Comparison of ENCODE assay signal across 1 cellular context in genomic region chr1:33045246-33045645, GRCh38.
TF ChIP-seq lines count a peak whose summit lies in the region.

No MANE protein-coding gene starts in this region.

TF ChIP-seq in H1, 55 proteins besides CTCF, POLR2A, EP300 and RAD21:
- peak; percentile 59 for TF ChIP-seq USF2 (IDR thresholded peaks at IDR 0.05; ENCODE audit: low read length)
- TF ChIP-seq CHD7 (IDR thresholded peaks at IDR 0.05; ENCODE audit: insufficient replicate concordance, low read length), result no peak
- no peak for TF ChIP-seq ZNF274 (IDR thresholded peaks at IDR 0.05; ENCODE audit: borderline replicate concordance, extremely low read depth, low read length)
- TF ChIP-seq BACH1 (IDR thresholded peaks at IDR 0.05; ENCODE audit: low read length), result no peak
- TF ChIP-seq KDM4A (IDR thresholded peaks at IDR 0.05; ENCODE audit: low read depth, low read length, severe bottlenecking), result no peak
- TF ChIP-seq MAFK (IDR thresholded peaks at IDR 0.05; ENCODE audit: low read depth, low read length), result no peak
- no peak for TF ChIP-seq GTF2F1 (IDR thresholded peaks at IDR 0.05; ENCODE audit: borderline replicate concordance, low read depth, low read length)
TF ChIP-seq in H1: peak in this region for 1.
